In genomic region chr2:61017556-61018318, GRCh38 we compare ENCODE assay signal across 1 cellular context.
TF ChIP-seq lines count a peak whose summit lies in the region.

Gene PEX13, plus strand, starts transcription at chr2:61017720. Its CDS starts 40 bp downstream, at chr2:61017760.
Gene PUS10, minus strand, starts transcription at chr2:61018255. Its CDS starts 6,365 bp downstream, at chr2:61011890.

TF ChIP-seq in GM12878, 131 proteins besides CTCF, POLR2A, EP300 and RAD21 (continued from another document):
- TF ChIP-seq CUX1 (IDR thresholded peaks at IDR 0.05; ENCODE audit: insufficient replicate concordance, low read depth, low read length) (peak; percentile 95), RB1 (IDR thresholded peaks at IDR 0.05; ENCODE audit: borderline replicate concordance) (no peak; the same call in 1 of the 2 replicates), YY1 (IDR thresholded peaks at IDR 0.05; ENCODE audit: low read depth, low read length) (peak; percentile 82), CREB1 (IDR thresholded peaks at IDR 0.05; ENCODE audit: low read depth) (peak; percentile 56; the same call in 1 of the 2 replicates), ZNF687 (IDR thresholded peaks at IDR 0.05) (no peak), BHLHE40 (IDR thresholded peaks at IDR 0.05; ENCODE audit: borderline replicate concordance in 1 of 2, low read depth in 2 of 2, low read length in 1 of 2) (peak in 1 of 2 experiments; percentile 29; a peak in 1 of 4 replicates), ATF3 (IDR thresholded peaks at IDR 0.05; ENCODE audit: borderline replicate concordance, extremely low read depth, low read depth, low read length) (no peak), DPF2 (IDR thresholded peaks at IDR 0.05) (peak; percentile 14; the same call in 1 of the 2 replicates), ZSCAN29 (IDR thresholded peaks at IDR 0.05) (peak; percentile 100), EGR1 (IDR thresholded peaks at IDR 0.05; ENCODE audit: borderline replicate concordance in 1 of 2, low read depth in 2 of 2, low read length in 2 of 2) (peak; percentile 54 to 93), MAX (IDR thresholded peaks at IDR 0.05; ENCODE audit: low read depth, low read length) (no peak; the same call in 1 of the 2 replicates), USF2 (IDR thresholded peaks at IDR 0.05; ENCODE audit: borderline replicate concordance, low read depth, low read length) (no peak), STAT3 (IDR thresholded peaks at IDR 0.05; ENCODE audit: low read depth, low read length) (no peak), E4F1 (IDR thresholded peaks at IDR 0.05; ENCODE audit: borderline replicate concordance, partially characterized antibody) (peak; percentile 5), ZBTB33 (IDR thresholded peaks at IDR 0.05) (no peak), PBX3 (IDR thresholded peaks at IDR 0.05; ENCODE audit: insufficient replicate concordance, low read depth, low read length) (no peak), GATAD2B (conservative IDR thresholded peaks at IDR 0.05; ENCODE audit: low read depth) (peak; percentile 67), MLLT1 (IDR thresholded peaks at IDR 0.05) (peak; percentile 100), CEBPZ (IDR thresholded peaks at IDR 0.05; ENCODE audit: low read depth, low read length) (peak; percentile 5; the same call in 1 of the 2 replicates), RAD51 (IDR thresholded peaks at IDR 0.05) (peak; percentile 89), TCF12 (IDR thresholded peaks at IDR 0.05; ENCODE audit: low read depth, low read length) (peak; percentile 70; the same call in 1 of the 2 replicates), ZBTB4 (CRISPR knock-in tag; IDR thresholded peaks at IDR 0.05) (no peak)
